Comparison of ENCODE assay signal across 8 cellular contexts in genomic region chr19:16778796-16779411, GRCh38. TPM values are rescaled to one million over a fixed set of nuclear protein-coding genes. Genes with fewer than 3 reads are reported as not detected.
A peak's percentile ranks its signal among the peaks of the same experiment; 100 is the strongest.
DNase-seq lines count a peak whose midpoint lies in the region; ATAC-seq, FAIRE-seq and TF ChIP-seq lines count a peak whose summit lies in the region.

No MANE protein-coding gene starts in this region.

- H3K27ac Mint-ChIP-seq in nephron, result no peak overlapping the region

- POLR2A ChIA-PET in endothelial cell of umbilical vein (lab: Charles Lee), result no interaction called here

- no peaks in the 10 kb centered on the region for H3K4me1 Mint-ChIP-seq in nephron

- H3K27me3 Mint-ChIP-seq in nephron (ENCODE audit: low read depth), result peaks cover 13% of the 10 kb centered on the region

- H3K4me3 Mint-ChIP-seq in nephron, result no peak overlapping the region

- TF ChIP-seq CTCF in endothelial cell of umbilical vein (IDR thresholded peaks at IDR 0.05; ENCODE audit: extremely low read depth in 1 of 2, insufficient read depth in 1 of 2, low read depth in 1 of 2, low read length in 2 of 2), result peak; percentile 59 to 80
- peak; percentile 27 to 42 (median 36) for TF ChIP-seq CTCF in nephron (IDR thresholded peaks at IDR 0.05; ENCODE audit: unreplicated experiment in 3 of 3)

- CTCF ChIA-PET in endothelial cell of umbilical vein (lab: Charles Lee), result interaction anchor here (0.7 to 5.6 kb wide), 13 partner anchors 9 to 272 kb away, joined by 3 to 118 read pairs (median 5); partner anchors contain the start of gene SIN3B

- FAIRE-seq in endothelial cell of umbilical vein (lab: Jason Lieb, UNC), result peak; percentile 76

- intact Hi-C loops in endothelial cell of umbilical vein (cut with micrococcal nuclease), result loop anchor here (1.0 to 10.0 kb wide), 3 partner anchors 56 to 274 kb away; no protein-coding TSS in a partner anchor

- no peak overlapping the region for H3K27ac ChIP-seq in endothelial cell of umbilical vein (ENCODE audit: insufficient read depth, low read depth, low read length)

- H3K9ac ChIP-seq in endothelial cell of umbilical vein (replicated peaks; ENCODE audit: extremely low read depth, insufficient read depth, low read length), result no peak overlapping the region

- no peaks in the 10 kb centered on the region for H3K36me3 ChIP-seq in endothelial cell of umbilical vein (ENCODE audit: control insufficient read depth in 2 of 2, extremely low read depth in 1 of 2, insufficient read depth in 2 of 2, low read length in 2 of 2)

- no peaks in the 10 kb centered on the region for H3K79me2 ChIP-seq in endothelial cell of umbilical vein (ENCODE audit: control insufficient read depth, insufficient read depth, low read length)

- dilution Hi-C loops in endothelial cell of umbilical vein (cut with MboI; ENCODE audit: extremely low pct_ligation_motif_present, low sequenced_read_pairs), result no loop called here

- no peak overlapping the region for H3K4me3 ChIP-seq in endothelial cell of umbilical vein (replicated peaks in 1 of 3; ENCODE audit: insufficient read depth in 1 of 3, low read depth in 1 of 3, low read length in 3 of 3)

- no TSS peak for BruUV-seq in endothelial cell of umbilical vein (replicated peaks; lab: Mats Ljungman, UMichigan)

- DNase-seq in 8988T, result peak; percentile 77
- DNase-seq in GDM1 (lab: John Stamatoyannopoulos, UW), result peak; percentile 48
- DNase-seq in NCI-H2171 (lab: John Stamatoyannopoulos, UW), result peak; percentile 18
- peak; percentile 7 to 23 for DNase-seq in activated CD4-positive, alpha-beta T cell treated with anti-CD3 and anti-CD28 coated beads for 4 hours
- peak; percentile 59 for DNase-seq in endothelial cell of umbilical vein (ENCODE audit: low read depth, low spot score)

- no peaks in the 10 kb centered on the region for H3K4me1 ChIP-seq in endothelial cell of umbilical vein (ENCODE audit: control insufficient read depth, extremely low read depth, insufficient read depth, low read length)

- H4K20me1 ChIP-seq in endothelial cell of umbilical vein (replicated peaks; ENCODE audit: control insufficient read depth, extremely low read depth, insufficient read depth, low read length), result no peaks in the 10 kb centered on the region

- H3K9me3 ChIP-seq in endothelial cell of umbilical vein (replicated peaks; ENCODE audit: control insufficient read depth, insufficient read depth, low read length), result no peaks in the 10 kb centered on the region

- no peak for TF ChIP-seq POLR2A in endothelial cell of umbilical vein (IDR thresholded peaks at IDR 0.05; ENCODE audit: low read depth, low read length)

- no peak overlapping the region for H3K4me2 ChIP-seq in endothelial cell of umbilical vein (ENCODE audit: insufficient read depth, low read length)

- H2AFZ ChIP-seq in endothelial cell of umbilical vein (ENCODE audit: low read depth, low read length), result no peak overlapping the region

- H3K9me1 ChIP-seq in endothelial cell of umbilical vein (replicated peaks; ENCODE audit: control insufficient read depth, extremely low read depth, insufficient read depth, low read length), result no peaks in the 10 kb centered on the region

- H3K36me3 Mint-ChIP-seq in nephron (ENCODE audit: low read depth), result no peaks in the 10 kb centered on the region

- no peaks in the 10 kb centered on the region for H3K9me3 Mint-ChIP-seq in nephron

- peaks cover 1 to 6% of the 10 kb centered on the region in 2 experiments for H3K27me3 ChIP-seq in endothelial cell of umbilical vein (ENCODE audit: control insufficient read depth in 2 of 2, insufficient read depth in 2 of 2, low read length in 2 of 2)

- ATAC-seq in GM21717 (IDR thresholded peaks at IDR 0.05; ENCODE audit: unreplicated experiment), result no peak
- no peak for ATAC-seq in GM19328 (IDR thresholded peaks at IDR 0.05; ENCODE audit: unreplicated experiment)

TF ChIP-seq in endothelial cell of umbilical vein, 7 proteins besides CTCF, POLR2A, EP300 and RAD21:
- TF ChIP-seq JUN (IDR thresholded peaks at IDR 0.05; ENCODE audit: borderline replicate concordance, insufficient read depth, insufficient read length, low read depth) (no peak), GATA2 (IDR thresholded peaks at IDR 0.05; ENCODE audit: insufficient read depth, insufficient read length, low read depth, low read length) (no peak), MYC (IDR thresholded peaks at IDR 0.05; ENCODE audit: low read depth, low read length) (no peak), POLR2AphosphoS5 (IDR thresholded peaks at IDR 0.05; ENCODE audit: insufficient read depth, low read depth, low read length) (no peak), FOS (IDR thresholded peaks at IDR 0.05; ENCODE audit: borderline replicate concordance, insufficient read depth, low read length) (no peak), EZH2 (IDR thresholded peaks at IDR 0.05; ENCODE audit: borderline replicate concordance, low read depth, low read length, severe bottlenecking) (no peak)
- TF ChIP-seq, protein P1, sequence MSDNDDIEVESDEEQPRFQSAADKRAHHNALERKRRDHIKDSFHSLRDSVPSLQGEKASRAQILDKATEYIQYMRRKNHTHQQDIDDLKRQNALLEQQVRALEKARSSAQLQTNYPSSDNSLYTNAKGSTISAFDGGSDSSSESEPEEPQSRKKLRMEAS (IDR thresholded peaks at IDR 0.05; ENCODE audit: insufficient read depth, insufficient read length), result no peak

RNA-seq across cellular contexts. Expression of gene SIN3B, which starts 50.3 kb away (rescaled TPM):
- 69.2 and 75.0 TPM in 2 replicates for total RNA-seq in endothelial cell of umbilical vein
- 42.8 and 46.2 TPM in 2 replicates for polyA plus RNA-seq in endothelial cell of umbilical vein
- 23.0 and 27.2 TPM in 2 replicates for polyA plus RNA-seq in endothelial cell of umbilical vein (2011; cell fraction: cytosol; rRNA removed)
- 221 and 236 TPM in 2 replicates for polyA plus RNA-seq in endothelial cell of umbilical vein (2011; cell fraction: nucleus; rRNA removed)
- polyA plus RNA-seq in endothelial cell of umbilical vein (2012), result 51.5 and 56.1 TPM in 2 replicates
- polyA minus RNA-seq in endothelial cell of umbilical vein, result 57.8 and 62.9 TPM in 2 replicates
- polyA minus RNA-seq in endothelial cell of umbilical vein (2011; cell fraction: cytosol; rRNA and poly(A)+ RNA removed), result 18.3 TPM
- polyA minus RNA-seq in endothelial cell of umbilical vein (2011; cell fraction: nucleus; rRNA and poly(A)+ RNA removed), result 102 and 112 TPM in 2 replicates

RNA-seq across cellular contexts. Expression of gene NWD1, which starts 59.3 kb away (rescaled TPM):
- total RNA-seq in endothelial cell of umbilical vein, result not detected in 2 replicates
- not detected in 2 replicates for polyA plus RNA-seq in endothelial cell of umbilical vein
- not detected in 2 replicates for polyA plus RNA-seq in endothelial cell of umbilical vein (2011; cell fraction: cytosol; rRNA removed)
- not detected in 2 replicates for polyA plus RNA-seq in endothelial cell of umbilical vein (2011; cell fraction: nucleus; rRNA removed)
- polyA plus RNA-seq in endothelial cell of umbilical vein (2012), result not detected in 2 replicates
- polyA minus RNA-seq in endothelial cell of umbilical vein, result not detected in 2 replicates
- polyA minus RNA-seq in endothelial cell of umbilical vein (2011; cell fraction: cytosol; rRNA and poly(A)+ RNA removed), result 0.20 TPM
- not detected in 2 replicates for polyA minus RNA-seq in endothelial cell of umbilical vein (2011; cell fraction: nucleus; rRNA and poly(A)+ RNA removed)

Comparison
In these comparisons a context has a peak if more than half of its experiments do, and no peak if none do; other contexts are left out.
1. DNase-seq: peak in every context shown above with its lines; median percentile 77 in 8988T; 59 in endothelial cell of umbilical vein; 48 in GDM1; 18 in NCI-H2171; 15 in activated CD4-positive, alpha-beta T cell treated with anti-CD3 and anti-CD28 coated beads for 4 hours.